ENCODE assay signal across 21 cellular contexts in genomic region chr4:147328189-147328588, GRCh38.
"Had no signal": no experiment of that assay in that cellular context is flagged by ENCODE, and none has a peak within 500 bp of the region (broad histone marks: within the 10 kb centered on the region; RNA-seq: fewer than 3 reads in every experiment).

No MANE protein-coding gene starts in this region.

- H3K9ac ChIP-seq: parathyroid adenoma had no signal

- H3K36me3 Mint-ChIP-seq: naive B cell; natural killer cell treated with Interleukin-12 subunit alpha and Interleukin-12 subunit beta and Interleukin-15 and Interleukin-18, amount 100 ng/mL, for 72 hours; stimulated activated memory B cell treated with anti-CD40 and anti-IgM and Interleukin-4, amounts not matched to agents 10 μg/mL and 1 μg/mL and 100 μg/mL, for 72 hours had no signal

- H3K27ac ChIP-seq: esophagus squamous epithelium, left lung, lower lobe of right lung, parathyroid adenoma, sigmoid colon, thoracic aorta, tibial nerve, upper lobe of left lung had no signal

- H3K4me1 ChIP-seq: esophagus squamous epithelium, left lung, lower lobe of right lung, parathyroid adenoma, sigmoid colon, upper lobe of left lung had no signal

- H3K9me3 ChIP-seq: esophagus squamous epithelium, left lung, lower lobe of right lung, sigmoid colon, thoracic aorta, tibial nerve, upper lobe of left lung had no signal

- H2AFZ ChIP-seq: parathyroid adenoma had no signal

- H3K4me1 Mint-ChIP-seq: naive B cell; neural crest cell; stimulated activated memory B cell treated with anti-CD40 and anti-IgM and Interleukin-4, amounts not matched to agents 10 μg/mL and 1 μg/mL and 100 μg/mL, for 72 hours had no signal

- H3K36me3 ChIP-seq: esophagus squamous epithelium, left lung, lower lobe of right lung, sigmoid colon, thoracic aorta, tibial nerve, upper lobe of left lung had no signal

- H3K4me3 ChIP-seq: esophagus squamous epithelium, left lung, lower lobe of right lung, sigmoid colon, thoracic aorta, tibial nerve, upper lobe of left lung had no signal

- H3K4me3 Mint-ChIP-seq: effector memory CD8-positive, alpha-beta T cell; naive B cell; natural killer cell treated with Interleukin-12 subunit alpha and Interleukin-12 subunit beta and Interleukin-15 and Interleukin-18, amount 100 ng/mL, for 72 hours; neural crest cell; stimulated activated memory B cell treated with anti-CD40 and anti-IgM and Interleukin-4, amounts not matched to agents 10 μg/mL and 1 μg/mL and 100 μg/mL, for 72 hours had no signal

- H3K27me3 Mint-ChIP-seq: effector memory CD8-positive, alpha-beta T cell; naive B cell; natural killer cell treated with Interleukin-12 subunit alpha and Interleukin-12 subunit beta and Interleukin-15 and Interleukin-18, amount 100 ng/mL, for 72 hours; progenitor cell of endocrine pancreas; stimulated activated memory B cell treated with anti-CD40 and anti-IgM and Interleukin-4, amounts not matched to agents 10 μg/mL and 1 μg/mL and 100 μg/mL, for 72 hours had no signal

- H3K9me3 Mint-ChIP-seq: effector memory CD8-positive, alpha-beta T cell; neural crest cell; stimulated activated memory B cell treated with anti-CD40 and anti-IgM and Interleukin-4, amounts not matched to agents 10 μg/mL and 1 μg/mL and 100 μg/mL, for 72 hours had no signal

- DNase-seq: cerebellar nuclear complex; cortex of kidney; effector memory CD8-positive, alpha-beta T cell; erythroblast; esophagus squamous epithelium; foreskin melanocyte; glutamatergic neuron; left lung; lower lobe of right lung; naive B cell; sigmoid colon; stimulated activated CD4-positive, alpha-beta T cell treated with anti-CD3 and anti-CD28 coated beads, Interleukin-4, amount 100 ng/mL, for 4 hours; stimulated activated naive CD8-positive, alpha-beta T cell treated with anti-CD3 and anti-CD28 coated beads, Interleukin-15, Interleukin-2, amounts not matched to agents 100 U/mL and 50 U/mL, for 24 hours; upper lobe of left lung had no signal

- ATAC-seq: effector memory CD8-positive, alpha-beta T cell; left lung; lower lobe of right lung; natural killer cell treated with Interleukin-12 subunit alpha and Interleukin-12 subunit beta and Interleukin-15 and Interleukin-18, amount 100 ng/mL, for 72 hours; stimulated activated memory B cell treated with anti-CD40 and anti-IgM and Interleukin-4, amounts not matched to agents 10 μg/mL and 1 μg/mL and 100 μg/mL, for 72 hours; stimulated activated naive CD8-positive, alpha-beta T cell treated with anti-CD3 and anti-CD28 coated beads, Interleukin-15, Interleukin-2, amounts not matched to agents 100 U/mL and 50 U/mL, for 24 hours had no signal

- H3K27me3 ChIP-seq: esophagus squamous epithelium, left lung, sigmoid colon, tibial nerve, upper lobe of left lung had no signal
